In genomic region chr1:237270338-237270737, GRCh38 we compare ENCODE assay signal across 16 cellular contexts.
DNase-seq lines count a peak whose midpoint lies in the region; ATAC-seq, FAIRE-seq and TF ChIP-seq lines count a peak whose summit lies in the region.
"Had no signal": no experiment of that assay in that cellular context is flagged by ENCODE, and none has a peak within 500 bp of the region (broad histone marks: within the 10 kb centered on the region; RNA-seq: fewer than 3 reads in every experiment).

No MANE protein-coding gene starts in this region.

- ATAC-seq in activated T-helper 17 cell treated with anti-CD3 and anti-CD28 coated beads, Interleukin-2, amount 50 U/mL, for 72 hours (replicated peaks), result no peak
- ATAC-seq: CD8-positive, alpha-beta T cell had no signal

- peak; percentile 6 for FAIRE-seq in D721Med (lab: Jason Lieb, UNC)
- FAIRE-seq: GM19239 had no signal

- no peaks in the 10 kb centered on the region for H3K36me3 Mint-ChIP-seq in T-helper 2 cell treated with Interferon-gamma antibody and Interleukin-4, amounts not matched to agents 5 μg/mL and 100 μg/mL, for 36 hours (ENCODE audit: low read depth)
- no peaks in the 10 kb centered on the region for H3K36me3 Mint-ChIP-seq in activated T-helper 17 cell treated with anti-CD3 and anti-CD28 coated beads, Interleukin-2, amount 50 U/mL, for 72 hours (ENCODE audit: low read depth)
- H3K36me3 Mint-ChIP-seq in chondrocyte (ENCODE audit: low read depth), result no peaks in the 10 kb centered on the region
- H3K36me3 Mint-ChIP-seq: CD14-positive monocyte; CD8-positive, alpha-beta T cell had no signal

- H3K9me3 Mint-ChIP-seq in T-helper 2 cell treated with Interferon-gamma antibody and Interleukin-4, amounts not matched to agents 5 μg/mL and 100 μg/mL, for 36 hours, result no peaks in the 10 kb centered on the region
- no peaks in the 10 kb centered on the region for H3K9me3 Mint-ChIP-seq in activated T-helper 17 cell treated with anti-CD3 and anti-CD28 coated beads, Interleukin-2, amount 50 U/mL, for 72 hours
- H3K9me3 Mint-ChIP-seq in chondrocyte (ENCODE audit: low read depth), result no peaks in the 10 kb centered on the region
- H3K9me3 Mint-ChIP-seq: CD8-positive, alpha-beta T cell; H9 had no signal

- no peak for TF ChIP-seq CTCF in D721Med (IDR thresholded peaks at IDR 0.05; ENCODE audit: insufficient read depth, missing control alignments)
- TF ChIP-seq CTCF in chondrocyte (IDR thresholded peaks at IDR 0.05), result no peak

- H3K27ac Mint-ChIP-seq in T-helper 2 cell treated with Interferon-gamma antibody and Interleukin-4, amounts not matched to agents 5 μg/mL and 100 μg/mL, for 36 hours, result peak overlapping the region; percentile 12
- H3K27ac Mint-ChIP-seq in activated T-helper 17 cell treated with anti-CD3 and anti-CD28 coated beads, Interleukin-2, amount 50 U/mL, for 72 hours, result no peak overlapping the region
- H3K27ac Mint-ChIP-seq in chondrocyte (ENCODE audit: unreplicated experiment), result no peak overlapping the region
- H3K27ac Mint-ChIP-seq: CD14-positive monocyte; CD8-positive, alpha-beta T cell had no signal

- H3K27me3 Mint-ChIP-seq in T-helper 2 cell treated with Interferon-gamma antibody and Interleukin-4, amounts not matched to agents 5 μg/mL and 100 μg/mL, for 36 hours (ENCODE audit: low read depth), result no peaks in the 10 kb centered on the region
- H3K27me3 Mint-ChIP-seq in activated T-helper 17 cell treated with anti-CD3 and anti-CD28 coated beads, Interleukin-2, amount 50 U/mL, for 72 hours, result peaks cover 10% of the 10 kb centered on the region
- H3K27me3 Mint-ChIP-seq in chondrocyte (ENCODE audit: low read depth), result peaks cover 7% of the 10 kb centered on the region

- peak overlapping the region; percentile 40 for H3K4me3 Mint-ChIP-seq in T-helper 2 cell treated with Interferon-gamma antibody and Interleukin-4, amounts not matched to agents 5 μg/mL and 100 μg/mL, for 36 hours
- peak overlapping the region; percentile 22 for H3K4me3 Mint-ChIP-seq in activated T-helper 17 cell treated with anti-CD3 and anti-CD28 coated beads, Interleukin-2, amount 50 U/mL, for 72 hours
- H3K4me3 Mint-ChIP-seq in chondrocyte (ENCODE audit: unreplicated experiment), result no peak overlapping the region
- H3K4me3 Mint-ChIP-seq: CD14-positive monocyte; CD8-positive, alpha-beta T cell; H9 had no signal

- DNase-seq in T-helper 2 cell treated with Interferon-gamma antibody and Interleukin-4, amounts not matched to agents 5 μg/mL and 100 μg/mL, for 36 hours (ENCODE audit: low spot score), result no peak
- no peak for DNase-seq in T-helper 2 cell
- no peak for DNase-seq in D721Med (ENCODE audit: insufficient read length, low spot score)
- DNase-seq in cerebellar cortex (ENCODE audit: low spot score), result peak; percentile 51
- no peak for DNase-seq in globus pallidus (ENCODE audit: low spot score)
- DNase-seq in chondrocyte (ENCODE audit: low spot score), result no peak
- DNase-seq in NCI-H1417 treated with DMSO at 0.1 percent for 48 hours (lab: John Stamatoyannopoulos, UW), result no peak
- DNase-seq: CD8-positive, alpha-beta T cell; COR-L47; DND-41; GF-D8; GOT3; H9 had no signal

- H3K4me1 Mint-ChIP-seq in T-helper 2 cell treated with Interferon-gamma antibody and Interleukin-4, amounts not matched to agents 5 μg/mL and 100 μg/mL, for 36 hours (ENCODE audit: low read depth), result peaks cover 19% of the 10 kb centered on the region
- H3K4me1 Mint-ChIP-seq in activated T-helper 17 cell treated with anti-CD3 and anti-CD28 coated beads, Interleukin-2, amount 50 U/mL, for 72 hours, result no peaks in the 10 kb centered on the region
- no peaks in the 10 kb centered on the region for H3K4me1 Mint-ChIP-seq in chondrocyte (ENCODE audit: low read depth)
- H3K4me1 Mint-ChIP-seq: CD14-positive monocyte, H9 had no signal
